12 cellular contexts compared by ENCODE assay signal in the genomic region with DNA sequence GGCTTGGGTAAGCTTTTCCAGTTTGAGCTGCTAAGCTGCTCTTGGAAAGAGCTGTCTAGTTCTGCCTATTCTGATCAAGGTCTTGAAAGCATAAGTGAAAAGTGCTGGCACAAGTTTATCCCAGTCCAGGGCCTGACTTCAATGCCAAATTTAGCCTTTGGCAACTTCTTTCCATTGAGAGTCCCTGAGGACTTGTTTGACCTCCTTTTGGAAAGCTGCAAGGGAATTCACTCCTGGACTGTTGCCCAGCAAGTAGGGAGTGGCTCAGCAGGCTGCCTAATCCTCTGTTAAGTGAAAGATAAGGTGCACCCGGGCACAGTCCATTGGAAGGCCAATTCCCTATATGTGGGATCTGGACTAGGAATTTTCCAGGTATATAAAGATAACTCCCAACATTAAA. TPM values are rescaled to one million over a fixed set of nuclear protein-coding genes. Genes with fewer than 3 reads are reported as not detected.
DNase-seq lines count a peak whose midpoint lies in the region; ATAC-seq and TF ChIP-seq lines count a peak whose summit lies in the region.
"Had no signal": no experiment of that assay in that cellular context is flagged by ENCODE, and none has a peak within 500 bp of the region (broad histone marks: within the 10 kb centered on the region; RNA-seq: fewer than 3 reads in every experiment).

No MANE protein-coding gene starts in this region.

- H3K27me3 Mint-ChIP-seq in progenitor cell of endocrine pancreas: no peaks in the 10 kb centered on the region

- H3K4me3 Mint-ChIP-seq in progenitor cell of endocrine pancreas (ENCODE audit: low read depth): no peak overlapping the region
- H3K4me3 Mint-ChIP-seq: activated CD8-positive, alpha-beta T cell treated with anti-CD3 and anti-CD28 coated beads for 36 hours had no signal

- DNase-seq in DMS79 treated with DMSO at 0.1 percent for 48 hours (lab: John Stamatoyannopoulos, UW): peak; percentile 12
- no peak for DNase-seq in DMS79 (lab: John Stamatoyannopoulos, UW)
- peak; percentile 87 for DNase-seq in adipocyte (ENCODE audit: low read depth)
- no peak for DNase-seq in left ventricle myocardium superior
- DNase-seq in transverse colon: peak; percentile 84
- no peak for DNase-seq in progenitor cell of endocrine pancreas (ENCODE audit: low spot score, unreplicated experiment)
- DNase-seq: activated CD8-positive, alpha-beta T cell treated with anti-CD3 and anti-CD28 coated beads for 36 hours; NCI-H1436; RPMI8226 had no signal

- H3K4me3 ChIP-seq in adipocyte (ENCODE audit: low read length): no peak overlapping the region
- no peak overlapping the region for H3K4me3 ChIP-seq in transverse colon

- peaks cover 7% of the 10 kb centered on the region for H3K4me1 ChIP-seq in adipocyte (ENCODE audit: control insufficient read depth, insufficient read depth, low read length)
- peaks cover 0 to 17% (median 2%) of the 10 kb centered on the region in 4 donors for H3K4me1 ChIP-seq in transverse colon

- no peak overlapping the region for H3K27ac Mint-ChIP-seq in progenitor cell of endocrine pancreas
- H3K27ac Mint-ChIP-seq: activated CD8-positive, alpha-beta T cell treated with anti-CD3 and anti-CD28 coated beads for 36 hours had no signal

- H3K9me3 Mint-ChIP-seq in progenitor cell of endocrine pancreas (ENCODE audit: low read depth): no peaks in the 10 kb centered on the region
- H3K9me3 Mint-ChIP-seq: activated CD8-positive, alpha-beta T cell treated with anti-CD3 and anti-CD28 coated beads for 36 hours had no signal

- peak overlapping the region; percentile 9 to 59 (median 38) for H3K27ac ChIP-seq in transverse colon
- H3K27ac ChIP-seq: 22Rv1 had no signal

- H3K9me3 ChIP-seq in adipocyte (ENCODE audit: control insufficient read depth, low read length) (peaks cover 8% of the 10 kb centered on the region), transverse colon (no peaks in the 10 kb centered on the region)

- no peak overlapping the region for H3K9ac ChIP-seq in adipocyte (ENCODE audit: low read length)

- ATAC-seq in left ventricle myocardium superior (peak; percentile 98), GM21737 (IDR thresholded peaks at IDR 0.05; ENCODE audit: unreplicated experiment) (no peak), HG02798 (IDR thresholded peaks at IDR 0.05; ENCODE audit: poor library complexity, unreplicated experiment) (no peak)
- ATAC-seq: activated CD8-positive, alpha-beta T cell treated with anti-CD3 and anti-CD28 coated beads for 36 hours had no signal

- in situ Hi-C loops in transverse colon (cut with MboI; ENCODE audit: low pct_ligation_motif_present in 1 of 4, low pct_unique_long_range_greater_than_20kb in 1 of 4, low sequenced_read_pairs in 3 of 4): no loop called here

- no peak for TF ChIP-seq POLR2A in transverse colon (IDR thresholded peaks at IDR 0.05)

- H3K36me3 ChIP-seq in adipocyte (ENCODE audit: control insufficient read depth, insufficient read depth, low read length, severe bottlenecking): no peaks in the 10 kb centered on the region
- H3K36me3 ChIP-seq in transverse colon: no peaks in the 10 kb centered on the region

- no peak for TF ChIP-seq EP300 in transverse colon (IDR thresholded peaks at IDR 0.05; ENCODE audit: low read depth)

- WGBS in transverse colon (ENCODE audit: low coverage in 1 of 2), 2 donors: 0 to 17% methylated on average over 1 of the region's 1 CpG

- no peaks in the 10 kb centered on the region for H3K36me3 Mint-ChIP-seq in progenitor cell of endocrine pancreas (ENCODE audit: insufficient read depth)

- H3K4me1 Mint-ChIP-seq in progenitor cell of endocrine pancreas (ENCODE audit: low read depth): no peaks in the 10 kb centered on the region

- TF ChIP-seq CTCF in transverse colon (IDR thresholded peaks at IDR 0.05) (no peak), progenitor cell of endocrine pancreas (IDR thresholded peaks at IDR 0.05; ENCODE audit: unreplicated experiment) (no peak)

- intact Hi-C loops in left ventricle myocardium superior (cut with micrococcal nuclease) (no loop called here), transverse colon (cut with DNase I; ENCODE audit: low total_unique reads) (no loop called here)

- H3K27me3 ChIP-seq in adipocyte (replicated peaks; ENCODE audit: control insufficient read depth, insufficient read depth, low read length): no peaks in the 10 kb centered on the region
- no peaks in the 10 kb centered on the region for H3K27me3 ChIP-seq in transverse colon

RNA-seq across cellular contexts. Expression of a gene that starts 16.0 kb away (rescaled TPM):
- 6.6 TPM for total RNA-seq in left ventricle myocardium superior
- 10 to 100 TPM in 3 of 4 donors, 1 to 10 TPM in 1; 9.7 to 22.1 (median 14.2) TPM for total RNA-seq in transverse colon
- 18.0 and 20.2 TPM in 2 replicates for total RNA-seq in progenitor cell of endocrine pancreas

Comparison
In these comparisons a context has a peak if more than half of its experiments do, and no peak if none do; other contexts are left out.
1. DNase-seq: peak in DMS79 treated with DMSO at 0.1 percent for 48 hours (single experiment), adipocyte (single experiment) and transverse colon (single experiment); none in DMS79 (single experiment), left ventricle myocardium superior (single experiment) and progenitor cell of endocrine pancreas (single experiment).